8 cellular contexts compared by ENCODE assay signal in genomic region chr6:108559884-108560462, GRCh38. TPM values are rescaled to one million over a fixed set of nuclear protein-coding genes. Genes with fewer than 3 reads are reported as not detected.
DNase-seq lines count a peak whose midpoint lies in the region; ATAC-seq and TF ChIP-seq lines count a peak whose summit lies in the region.

No MANE protein-coding gene starts in this region.

- ATAC-seq in HG03175 (IDR thresholded peaks at IDR 0.05; ENCODE audit: unreplicated experiment): peak; percentile 3

- no peaks in the 10 kb centered on the region for H3K9me3 Mint-ChIP-seq in activated CD4-positive, alpha-beta T cell treated with anti-CD3 and anti-CD28 coated beads, Interleukin-2, amount 10 ng/mL, durations not matched to agents 24 days and 14 days

- WGBS in prostate gland: 0% methylated on average over 50 of the region's 64 CpGs

- H3K4me3 ChIP-seq in ascending aorta (peak overlapping the region; percentile 87 to 93), right atrium auricular region (peak overlapping the region; percentile 81 to 85), prostate gland (peak overlapping the region; percentile 97 to 98)

- H3K27me3 Mint-ChIP-seq in activated CD4-positive, alpha-beta T cell treated with anti-CD3 and anti-CD28 coated beads, Interleukin-2, amount 10 ng/mL, durations not matched to agents 24 days and 14 days: peaks cover 33% of the 10 kb centered on the region

- peaks cover 9% of the 10 kb centered on the region for H3K36me3 Mint-ChIP-seq in activated CD4-positive, alpha-beta T cell treated with anti-CD3 and anti-CD28 coated beads, Interleukin-2, amount 10 ng/mL, durations not matched to agents 24 days and 14 days (ENCODE audit: low read depth)

- H3K36me3 ChIP-seq in ascending aorta (peaks cover 0 to 8% of the 10 kb centered on the region in 2 donors), right atrium auricular region (peaks cover 7% of the 10 kb centered on the region), prostate gland (no peaks in the 10 kb centered on the region)

- H3K4me1 Mint-ChIP-seq in activated CD4-positive, alpha-beta T cell treated with anti-CD3 and anti-CD28 coated beads, Interleukin-2, amount 10 ng/mL, durations not matched to agents 24 days and 14 days: peaks cover 31% of the 10 kb centered on the region

- intact Hi-C loops in activated CD4-positive, alpha-beta T cell treated with anti-CD3 and anti-CD28 coated beads, Interleukin-2, amount 10 ng/mL, durations not matched to agents 24 days and 14 days (cut with micrococcal nuclease): loop anchor here (1.0 to 10.0 kb wide), 8 partner anchors 323 to 925 kb away; partner anchors contain the start of genes SCML4, SEC63 and ZBTB24
- intact Hi-C loops in ascending aorta (cut with DNase I): loop anchor here (1.0 to 10.0 kb wide), 11 partner anchors 32 to 823 kb away; partner anchors contain the start of genes CD164, CEP57L1 and SESN1
- intact Hi-C loops in prostate gland (cut with DNase I): loop anchor here (2.0 to 5.0 kb wide), 5 partner anchors 29 to 447 kb away; no protein-coding TSS in a partner anchor

- peak overlapping the region; percentile 98 for H3K27ac ChIP-seq in ascending aorta
- peak overlapping the region; percentile 99 to 100 for H3K27ac ChIP-seq in right atrium auricular region
- H3K27ac ChIP-seq in prostate gland: peak overlapping the region; percentile 99 to 100

- TF ChIP-seq POLR2A in prostate gland (IDR thresholded peaks at IDR 0.05): no peak

- H3K27me3 ChIP-seq in ascending aorta: no peaks in the 10 kb centered on the region
- H3K27me3 ChIP-seq in right atrium auricular region: no peaks in the 10 kb centered on the region
- H3K27me3 ChIP-seq in prostate gland (replicated peaks; ENCODE audit: insufficient read depth): no peaks in the 10 kb centered on the region

- no peaks in the 10 kb centered on the region for H3K9me3 ChIP-seq in ascending aorta
- H3K9me3 ChIP-seq in right atrium auricular region: no peaks in the 10 kb centered on the region
- no peaks in the 10 kb centered on the region for H3K9me3 ChIP-seq in prostate gland

- H3K4me1 ChIP-seq in ascending aorta: peaks cover 4 to 19% of the 10 kb centered on the region in 2 donors
- peaks cover 0 to 42% of the 10 kb centered on the region in 2 donors for H3K4me1 ChIP-seq in right atrium auricular region
- no peaks in the 10 kb centered on the region for H3K4me1 ChIP-seq in prostate gland (replicated peaks)

- TF ChIP-seq CTCF in ascending aorta (IDR thresholded peaks at IDR 0.05) (no peak), right atrium auricular region (IDR thresholded peaks at IDR 0.05) (no peak), prostate gland (IDR thresholded peaks at IDR 0.05) (peak in 1 of 4 experiments; percentile 12)

- peak overlapping the region; percentile 68 for H3K27ac Mint-ChIP-seq in activated CD4-positive, alpha-beta T cell treated with anti-CD3 and anti-CD28 coated beads, Interleukin-2, amount 10 ng/mL, durations not matched to agents 24 days and 14 days

- no peak for DNase-seq in activated CD4-positive, alpha-beta T cell treated with anti-CD3 and anti-CD28 coated beads, Interleukin-2, amount 10 ng/mL, durations not matched to agents 24 days and 14 days
- no peak for DNase-seq in activated CD4-positive, alpha-beta T cell treated with anti-CD3 and anti-CD28 coated beads for 48 hours
- DNase-seq in NCI-H82 (lab: John Stamatoyannopoulos, UW) (peak; percentile 87), ascending aorta (ENCODE audit: low spot score in 2 of 2) (peak in 1 of 2 donors; percentile 88), right atrium auricular region (ENCODE audit: low spot score) (peak; percentile 73), prostate gland (ENCODE audit: low spot score) (peak; percentile 70), GM19240 (ENCODE audit: insufficient read length, low spot score) (no peak)

- H3K4me3 Mint-ChIP-seq in activated CD4-positive, alpha-beta T cell treated with anti-CD3 and anti-CD28 coated beads, Interleukin-2, amount 10 ng/mL, durations not matched to agents 24 days and 14 days: peak overlapping the region; percentile 88

RNA-seq across cellular contexts. Expression of gene FOXO3, which starts 0.7 kb away (rescaled TPM):
- total RNA-seq in activated CD4-positive, alpha-beta T cell treated with anti-CD3 and anti-CD28 coated beads, Interleukin-2, amount 10 ng/mL, durations not matched to agents 24 days and 14 days: 5.9 TPM in 2 replicates
- total RNA-seq in ascending aorta (91.5 TPM), right atrium auricular region (10 to 100 TPM; 54.5 to 60.9 TPM), prostate gland (100 to 1,000 TPM; 108 to 144 TPM)

Comparison
In these comparisons a context has a peak if more than half of its experiments do, and no peak if none do; other contexts are left out.
1. DNase-seq: peak in NCI-H82 (single experiment), right atrium auricular region (single experiment) and prostate gland (single experiment); none in activated CD4-positive, alpha-beta T cell treated with anti-CD3 and anti-CD28 coated beads, Interleukin-2, amount 10 ng/mL, durations not matched to agents 24 days and 14 days (single experiment), activated CD4-positive, alpha-beta T cell treated with anti-CD3 and anti-CD28 coated beads for 48 hours (single experiment) and GM19240 (single experiment).
2. Peak in every context shown above with its lines, with median percentiles within 50 percentile points of each other: H3K27ac ChIP-seq and H3K4me3 ChIP-seq.